In the genomic region with DNA sequence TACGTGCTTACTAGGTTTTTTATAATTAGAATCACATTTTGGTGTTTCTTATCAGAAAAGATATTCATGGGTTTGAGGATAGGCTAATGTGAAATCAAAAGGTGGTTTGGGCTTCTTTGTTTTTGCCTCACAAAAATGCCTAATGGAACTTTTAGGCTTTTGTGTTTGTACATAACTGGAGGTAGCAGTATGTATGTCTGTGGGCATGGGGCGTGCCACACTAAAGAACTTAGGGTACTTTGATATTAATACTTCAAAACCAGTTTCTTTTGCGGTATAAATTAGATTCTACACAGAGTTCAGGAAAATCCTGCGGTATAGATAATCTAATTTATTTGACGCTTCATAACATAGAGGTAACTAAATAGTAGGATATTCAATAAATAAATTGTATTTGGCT, we compare ENCODE assay signal across 9 cellular contexts. TPM values are rescaled to one million over a fixed set of nuclear protein-coding genes. Genes with fewer than 3 reads are reported as not detected.
DNase-seq lines count a peak whose midpoint lies in the region; ATAC-seq, FAIRE-seq and TF ChIP-seq lines count a peak whose summit lies in the region.
"Had no signal": no experiment of that assay in that cellular context is flagged by ENCODE, and none has a peak within 500 bp of the region (broad histone marks: within the 10 kb centered on the region; RNA-seq: fewer than 3 reads in every experiment).

No MANE protein-coding gene starts in this region.

- peaks cover 39% of the 10 kb centered on the region for H3K4me1 Mint-ChIP-seq in activated CD8-positive, alpha-beta memory T cell treated with anti-CD3 and anti-CD28 coated beads, Interleukin-2, amount 10 ng/mL, durations not matched to agents 7 days and 5 days
- peaks cover 28% of the 10 kb centered on the region for H3K4me1 Mint-ChIP-seq in astrocyte (ENCODE audit: low read depth, unreplicated experiment)

- TF ChIP-seq POLR2A in right lobe of liver (IDR thresholded peaks at IDR 0.05) (no peak), thyroid gland (IDR thresholded peaks at IDR 0.05) (no peak)

- peak overlapping the region; percentile 93 for H3K27ac Mint-ChIP-seq in activated CD8-positive, alpha-beta memory T cell treated with anti-CD3 and anti-CD28 coated beads, Interleukin-2, amount 10 ng/mL, durations not matched to agents 7 days and 5 days
- H3K27ac Mint-ChIP-seq in astrocyte (ENCODE audit: unreplicated experiment) = peak overlapping the region; percentile 94

- H3K27me3 ChIP-seq in astrocyte (ENCODE audit: insufficient read depth, low read length) = no peaks in the 10 kb centered on the region
- no peaks in the 10 kb centered on the region for H3K27me3 ChIP-seq in right lobe of liver
- no peaks in the 10 kb centered on the region for H3K27me3 ChIP-seq in thyroid gland

- H3K4me3 Mint-ChIP-seq in activated CD8-positive, alpha-beta memory T cell treated with anti-CD3 and anti-CD28 coated beads, Interleukin-2, amount 10 ng/mL, durations not matched to agents 7 days and 5 days = peak overlapping the region; percentile 82
- peak overlapping the region; percentile 95 for H3K4me3 Mint-ChIP-seq in astrocyte (ENCODE audit: unreplicated experiment)

- no peak for ATAC-seq in activated CD8-positive, alpha-beta memory T cell treated with anti-CD3 and anti-CD28 coated beads, Interleukin-2, amount 10 ng/mL, durations not matched to agents 7 days and 5 days
- no peak for ATAC-seq in right lobe of liver
- ATAC-seq in GM19023 (IDR thresholded peaks at IDR 0.05; ENCODE audit: unreplicated experiment) = no peak

- whole genome bisulfite sequencing in right lobe of liver (ENCODE audit: insufficient coverage, low coverage, low lambda C conversion rate, missing lambda C conversion rate) = 39% methylated on average over 5 of the region's 5 CpGs
- whole genome bisulfite sequencing in thyroid gland, 2 donors = 60 to 70% methylated on average over 5 of the region's 5 CpGs

- FAIRE-seq in astrocyte (lab: Jason Lieb, UNC) = no peak

- intact Hi-C loops in right lobe of liver (cut with DNase I) = no loop called here
- intact Hi-C loops in thyroid gland (cut with DNase I) = no loop called here

- peak overlapping the region; percentile 97 for H3K9ac ChIP-seq in astrocyte (ENCODE audit: low read length)

- peaks cover 7% of the 10 kb centered on the region for H3K36me3 Mint-ChIP-seq in activated CD8-positive, alpha-beta memory T cell treated with anti-CD3 and anti-CD28 coated beads, Interleukin-2, amount 10 ng/mL, durations not matched to agents 7 days and 5 days
- peaks cover 4% of the 10 kb centered on the region for H3K36me3 Mint-ChIP-seq in astrocyte (ENCODE audit: low read depth, unreplicated experiment)

- DNase-seq in activated CD8-positive, alpha-beta memory T cell treated with anti-CD3 and anti-CD28 coated beads, Interleukin-2, amount 10 ng/mL, durations not matched to agents 7 days and 5 days = no peak
- DNase-seq in activated CD8-positive, alpha-beta memory T cell treated with anti-CD3 and anti-CD28 coated beads for 24 hours = no peak
- DNase-seq in astrocyte (ENCODE audit: low read depth) (no peak), right lobe of liver (no peak), thyroid gland (no peak), NK-92 (lab: John Stamatoyannopoulos, UW; ENCODE audit: unreplicated experiment) (no peak)
- no peak for DNase-seq in activated CD8-positive, alpha-beta memory T cell treated with anti-CD3 and anti-CD28 coated beads, Interleukin-2, amount 50 U/mL, for 4 hours
- DNase-seq: COR-L47 had no signal

- no peaks in the 10 kb centered on the region for H3K27me3 Mint-ChIP-seq in activated CD8-positive, alpha-beta memory T cell treated with anti-CD3 and anti-CD28 coated beads, Interleukin-2, amount 10 ng/mL, durations not matched to agents 7 days and 5 days
- no peaks in the 10 kb centered on the region for H3K27me3 Mint-ChIP-seq in astrocyte (ENCODE audit: low read depth, unreplicated experiment)

- peak overlapping the region; percentile 85 for H3K4me2 ChIP-seq in astrocyte (ENCODE audit: low read length)

- no peaks in the 10 kb centered on the region for H3K9me3 Mint-ChIP-seq in activated CD8-positive, alpha-beta memory T cell treated with anti-CD3 and anti-CD28 coated beads, Interleukin-2, amount 10 ng/mL, durations not matched to agents 7 days and 5 days (ENCODE audit: low read depth)
- no peaks in the 10 kb centered on the region for H3K9me3 Mint-ChIP-seq in astrocyte (ENCODE audit: unreplicated experiment)

- H3K27ac ChIP-seq in astrocyte (ENCODE audit: low read depth, low read length) (peak overlapping the region; percentile 94), right lobe of liver (peak overlapping the region; percentile 91 to 98 (median 95)), thyroid gland (peak overlapping the region; percentile 95 to 98 (median 98))

- TF ChIP-seq CTCF in astrocyte (IDR thresholded peaks at IDR 0.05; ENCODE audit: insufficient read depth, low read depth, low read length) = no peak
- no peak for TF ChIP-seq CTCF in right lobe of liver (IDR thresholded peaks at IDR 0.05)
- TF ChIP-seq CTCF in thyroid gland (IDR thresholded peaks at IDR 0.05) = no peak

- H3K36me3 ChIP-seq in astrocyte (ENCODE audit: insufficient read depth, low read length) (no peaks in the 10 kb centered on the region), right lobe of liver (no peaks in the 10 kb centered on the region), thyroid gland (no peaks in the 10 kb centered on the region)

- CTCF ChIA-PET in activated CD8-positive, alpha-beta memory T cell treated with anti-CD3 and anti-CD28 coated beads, Interleukin-2, amount 10 ng/mL, durations not matched to agents 7 days and 5 days (lab: Charles Lee) = no interaction called here

- H3K4me1 ChIP-seq in astrocyte (ENCODE audit: insufficient read depth, low read length) = peaks cover 19% of the 10 kb centered on the region
- H3K4me1 ChIP-seq in right lobe of liver = peaks cover 0 to 30% (median 0%) of the 10 kb centered on the region in 4 donors
- peaks cover 43 to 46% of the 10 kb centered on the region in 2 donors for H3K4me1 ChIP-seq in thyroid gland

- H4K20me1 ChIP-seq in astrocyte (ENCODE audit: insufficient read depth, low read length) = peaks cover 33% of the 10 kb centered on the region

- peaks cover 65% of the 10 kb centered on the region for H3K79me2 ChIP-seq in astrocyte (ENCODE audit: insufficient read depth, low read length)

- H3K4me3 ChIP-seq in astrocyte (ENCODE audit: insufficient read depth, low read depth, low read length) (peak overlapping the region; percentile 93), right lobe of liver (peak overlapping the region; percentile 73 to 83 (median 82)), thyroid gland (replicated peaks in 1 of 3) (peak overlapping the region in 2 of 3 donors; percentile 23 to 75)

- H3K9me3 ChIP-seq in astrocyte (ENCODE audit: insufficient read depth, low read depth, low read length) (no peaks in the 10 kb centered on the region), right lobe of liver (no peaks in the 10 kb centered on the region), thyroid gland (no peaks in the 10 kb centered on the region)

- no peak overlapping the region for H2AFZ ChIP-seq in astrocyte (ENCODE audit: low read depth, low read length)

RNA-seq across cellular contexts. Expression of a gene that starts 1.9 kb away (rescaled TPM):
- total RNA-seq in activated CD8-positive, alpha-beta memory T cell treated with anti-CD3 and anti-CD28 coated beads, Interleukin-2, amount 10 ng/mL, durations not matched to agents 7 days and 5 days = 10 to 100 TPM; 29.4 to 32.6 TPM
- total RNA-seq in astrocyte (41.2 and 44.6 TPM in 2 replicates), right lobe of liver (10 to 100 TPM in 4 of 6 experiments, 1 to 10 TPM in 2; 7.2 to 28.3 (median 11.0) TPM), thyroid gland (10 to 100 TPM; 16.6 to 35.6 (median 17.2) TPM)
